8 cellular contexts compared by ENCODE assay signal in the genomic region with DNA sequence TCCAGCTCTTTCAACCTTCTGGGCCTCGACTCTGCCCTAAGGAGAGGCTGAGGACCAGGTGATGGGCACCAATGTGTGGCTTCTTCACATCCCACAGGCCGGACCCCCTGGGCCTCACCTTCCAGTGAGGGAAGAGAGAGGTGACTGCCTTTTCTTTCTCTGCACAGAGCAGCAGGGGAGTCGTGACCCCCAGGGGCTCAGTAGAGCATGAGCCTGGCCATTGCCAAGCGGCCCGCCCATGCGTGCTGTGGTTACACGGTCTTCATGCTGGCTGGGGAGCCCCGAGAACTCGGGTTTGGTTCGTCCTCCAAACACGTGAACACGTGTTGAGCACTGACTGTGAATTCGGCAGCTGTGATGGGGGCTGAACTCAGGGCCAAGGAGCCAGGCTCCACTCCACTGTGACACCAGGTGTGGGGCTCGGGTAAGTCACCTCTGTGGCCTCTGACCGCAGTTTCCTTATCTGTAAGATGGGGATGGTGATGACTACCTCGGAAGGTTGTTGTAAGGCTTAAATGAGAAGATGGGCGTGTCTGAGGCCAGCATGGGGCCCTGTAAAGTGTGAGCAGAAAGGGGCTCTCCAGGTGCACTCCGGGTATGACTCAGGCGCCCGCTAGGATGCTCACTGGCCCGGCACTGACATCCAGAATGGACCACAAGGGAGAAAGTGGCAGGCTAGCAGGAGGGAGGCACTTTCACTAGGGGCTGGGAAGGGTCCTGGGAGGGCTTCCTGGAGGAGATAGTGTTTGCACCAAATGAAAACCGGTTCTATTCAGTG. TPM values are rescaled to one million over a fixed set of nuclear protein-coding genes. Genes with fewer than 3 reads are reported as not detected.
DNase-seq lines count a peak whose midpoint lies in the region; ATAC-seq, FAIRE-seq and TF ChIP-seq lines count a peak whose summit lies in the region.

No MANE protein-coding gene starts in this region.

- no peaks in the 10 kb centered on the region for H3K27me3 ChIP-seq in small intestine (ENCODE audit: control insufficient read depth in 2 of 2, insufficient read depth in 2 of 2, low read length in 2 of 2)
- H3K27me3 ChIP-seq in left ventricle myocardium inferior (ENCODE audit: low read depth), result no peaks in the 10 kb centered on the region
- peaks cover 6% of the 10 kb centered on the region for H3K27me3 ChIP-seq in osteoblast (ENCODE audit: insufficient read depth, low read length)

- H3K4me1 ChIP-seq in small intestine (ENCODE audit: control insufficient read depth in 2 of 2, insufficient read depth in 1 of 2, low read depth in 1 of 2, low read length in 1 of 2) (no peaks in the 10 kb centered on the region), left ventricle myocardium inferior (peaks cover 8% of the 10 kb centered on the region), osteoblast (ENCODE audit: insufficient read depth, low read length) (peaks cover 3% of the 10 kb centered on the region)

- DNase-seq in activated CD4-positive, alpha-beta T cell treated with anti-CD3 and anti-CD28 coated beads for 48 hours, result peak; percentile 78
- DNase-seq in small intestine, result peak; percentile 24
- no peak for DNase-seq in NCI-H2107 treated with DMSO at 0.1 percent for 48 hours (lab: John Stamatoyannopoulos, UW; ENCODE audit: unreplicated experiment)
- DNase-seq in left ventricle myocardium inferior, result no peak
- no peak for DNase-seq in osteoblast (ENCODE audit: insufficient read length, low spot score, missing footprints)
- no peak for DNase-seq in NCI-H226

- ATAC-seq in GM18870 (IDR thresholded peaks at IDR 0.05; ENCODE audit: unreplicated experiment) (peak; percentile 90), HG02981 (IDR thresholded peaks at IDR 0.05; ENCODE audit: unreplicated experiment) (peak; percentile 85)

- intact Hi-C loops in left ventricle myocardium inferior (cut with micrococcal nuclease), result no loop called here

- no peak overlapping the region for H2AFZ ChIP-seq in osteoblast (ENCODE audit: low read length)

- no peaks in the 10 kb centered on the region for H4K20me1 ChIP-seq in osteoblast (ENCODE audit: insufficient read depth, low read length)

- WGBS in small intestine, 3 donors, result 66 to 73% (median 72%) methylated on average over 20 to 22 of the region's 22 CpGs

- H3K27ac ChIP-seq in small intestine (ENCODE audit: low read depth in 1 of 2, low read length in 1 of 2) (no peak overlapping the region), left ventricle myocardium inferior (replicated peaks) (no peak overlapping the region), osteoblast (ENCODE audit: low read depth, low read length) (no peak overlapping the region)

- TF ChIP-seq CTCF in left ventricle myocardium inferior (IDR thresholded peaks at IDR 0.05; ENCODE audit: borderline replicate concordance) (no peak), osteoblast (IDR thresholded peaks at IDR 0.05; ENCODE audit: extremely low read depth, low read depth, low read length) (no peak)

- no peak overlapping the region for H3K4me3 ChIP-seq in small intestine (ENCODE audit: low read depth in 1 of 2, low read length in 2 of 2)
- H3K4me3 ChIP-seq in left ventricle myocardium inferior, result no peak overlapping the region
- H3K4me3 ChIP-seq in osteoblast (ENCODE audit: insufficient read depth, low read length), result no peak overlapping the region

- no peak overlapping the region for H3K4me2 ChIP-seq in osteoblast (ENCODE audit: insufficient read depth, low read length)

- H3K9me3 ChIP-seq in small intestine (ENCODE audit: control insufficient read depth, low read depth), result no peaks in the 10 kb centered on the region
- no peaks in the 10 kb centered on the region for H3K9me3 ChIP-seq in left ventricle myocardium inferior (replicated peaks)
- no peaks in the 10 kb centered on the region for H3K9me3 ChIP-seq in osteoblast (ENCODE audit: low read depth, low read length)

- FAIRE-seq in small intestine (lab: Jason Lieb, UNC), result no peak

- H3K79me2 ChIP-seq in osteoblast (ENCODE audit: insufficient read depth, low read length), result no peaks in the 10 kb centered on the region

- H3K36me3 ChIP-seq in small intestine (ENCODE audit: control insufficient read depth in 2 of 2, insufficient read depth in 2 of 2, low read length in 2 of 2), result no peaks in the 10 kb centered on the region
- H3K36me3 ChIP-seq in left ventricle myocardium inferior, result no peaks in the 10 kb centered on the region
- H3K36me3 ChIP-seq in osteoblast (ENCODE audit: insufficient read depth, low read length), result no peaks in the 10 kb centered on the region

RNA-seq across cellular contexts. Expression of a gene that starts 13.4 kb away (rescaled TPM):
- 100 to 1,000 TPM; 103 to 134 (median 132) TPM for polyA plus RNA-seq in small intestine
- total RNA-seq in left ventricle myocardium inferior, result 104 TPM
- 149 and 165 TPM in 2 replicates for total RNA-seq in osteoblast

RNA-seq across cellular contexts. Expression of a gene that starts 56.1 kb away (rescaled TPM):
- 1 to 10 TPM; 5.8 to 7.6 (median 6.2) TPM for polyA plus RNA-seq in small intestine
- 4.9 TPM for total RNA-seq in left ventricle myocardium inferior
- 10.9 and 11.6 TPM in 2 replicates for total RNA-seq in osteoblast

Comparison
In these comparisons a context has a peak if more than half of its experiments do, and no peak if none do; other contexts are left out.
1. DNase-seq: peak in activated CD4-positive, alpha-beta T cell treated with anti-CD3 and anti-CD28 coated beads for 48 hours (single experiment) and small intestine (single experiment); none in NCI-H2107 treated with DMSO at 0.1 percent for 48 hours (single experiment), left ventricle myocardium inferior (single experiment), osteoblast (single experiment) and NCI-H226 (single experiment).